ENCODE assay signal across 1 cellular context in the genomic region with DNA sequence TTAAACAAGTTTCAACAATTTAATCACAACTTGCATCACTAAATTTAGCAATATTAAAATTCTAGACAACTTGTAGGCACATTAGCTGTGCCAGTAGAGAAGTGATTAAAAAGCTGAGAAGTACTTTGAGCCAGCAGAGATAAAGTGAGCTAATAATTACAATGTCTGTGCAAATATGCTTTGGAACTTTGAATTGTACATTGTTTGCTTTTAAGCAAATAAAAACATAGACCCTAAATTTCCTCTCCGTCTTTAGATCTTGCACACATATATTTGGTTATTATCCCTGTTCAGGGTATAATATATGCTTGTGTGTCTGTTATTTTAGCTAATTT.
TF ChIP-seq lines count a peak whose summit lies in the region.

No MANE protein-coding gene starts in this region.

TF ChIP-seq in HepG2, 621 proteins besides CTCF, POLR2A, EP300 and RAD21 (continued from another document and continues in another):
- TF ChIP-seq, protein P1, sequence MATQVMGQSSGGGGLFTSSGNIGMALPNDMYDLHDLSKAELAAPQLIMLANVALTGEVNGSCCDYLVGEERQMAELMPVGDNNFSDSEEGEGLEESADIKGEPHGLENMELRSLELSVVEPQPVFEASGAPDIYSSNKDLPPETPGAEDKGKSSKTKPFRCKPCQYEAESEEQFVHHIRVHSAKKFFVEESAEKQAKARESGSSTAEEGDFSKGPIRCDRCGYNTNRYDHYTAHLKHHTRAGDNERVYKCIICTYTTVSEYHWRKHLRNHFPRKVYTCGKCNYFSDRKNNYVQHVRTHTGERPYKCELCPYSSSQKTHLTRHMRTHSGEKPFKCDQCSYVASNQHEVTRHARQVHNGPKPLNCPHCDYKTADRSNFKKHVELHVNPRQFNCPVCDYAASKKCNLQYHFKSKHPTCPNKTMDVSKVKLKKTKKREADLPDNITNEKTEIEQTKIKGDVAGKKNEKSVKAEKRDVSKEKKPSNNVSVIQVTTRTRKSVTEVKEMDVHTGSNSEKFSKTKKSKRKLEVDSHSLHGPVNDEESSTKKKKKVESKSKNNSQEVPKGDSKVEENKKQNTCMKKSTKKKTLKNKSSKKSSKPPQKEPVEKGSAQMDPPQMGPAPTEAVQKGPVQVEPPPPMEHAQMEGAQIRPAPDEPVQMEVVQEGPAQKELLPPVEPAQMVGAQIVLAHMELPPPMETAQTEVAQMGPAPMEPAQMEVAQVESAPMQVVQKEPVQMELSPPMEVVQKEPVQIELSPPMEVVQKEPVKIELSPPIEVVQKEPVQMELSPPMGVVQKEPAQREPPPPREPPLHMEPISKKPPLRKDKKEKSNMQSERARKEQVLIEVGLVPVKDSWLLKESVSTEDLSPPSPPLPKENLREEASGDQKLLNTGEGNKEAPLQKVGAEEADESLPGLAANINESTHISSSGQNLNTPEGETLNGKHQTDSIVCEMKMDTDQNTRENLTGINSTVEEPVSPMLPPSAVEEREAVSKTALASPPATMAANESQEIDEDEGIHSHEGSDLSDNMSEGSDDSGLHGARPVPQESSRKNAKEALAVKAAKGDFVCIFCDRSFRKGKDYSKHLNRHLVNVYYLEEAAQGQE (IDR thresholded peaks at IDR 0.05; ENCODE audit: borderline replicate concordance in 1 of 2, low read depth in 1 of 2, low read length in 2 of 2), result no peak
- TF ChIP-seq NONO (IDR thresholded peaks at IDR 0.05), result no peak
- no peak; the same call in 1 of the 2 replicates for TF ChIP-seq NONO (CRISPR knock-in tag; conservative IDR thresholded peaks at IDR 0.05)
- peak; percentile 18; the same call in 1 of the 2 replicates for TF ChIP-seq NR2F6 (IDR thresholded peaks at IDR 0.05)
- TF ChIP-seq NR2F6 (CRISPR knock-in tag; IDR thresholded peaks at IDR 0.05), result peak; percentile 31; the same call in 1 of the 2 replicates
- TF ChIP-seq ZNF616 (CRISPR knock-in tag; IDR thresholded peaks at IDR 0.05; ENCODE audit: low read depth), result no peak
- no peak for TF ChIP-seq CCAR2 (optimal IDR thresholded peaks at IDR 0.05; ENCODE audit: low read depth, low read length)
- 0 out of 2 replicates have a peak, but pooled peaks have one; percentile 46 for TF ChIP-seq ZNF124 (CRISPR knock-in tag; IDR thresholded peaks at IDR 0.05)
- TF ChIP-seq ZNF354B (CRISPR knock-in tag; IDR thresholded peaks at IDR 0.05), result no peak
- TF ChIP-seq CBX2 (IDR thresholded peaks at IDR 0.05; ENCODE audit: low read depth, low read length), result no peak
- no peak for TF ChIP-seq CBX2 (CRISPR knock-in tag; IDR thresholded peaks at IDR 0.05; ENCODE audit: low read depth)
- TF ChIP-seq BORCS8-MEF2B (CRISPR knock-in tag; IDR thresholded peaks at IDR 0.05), result no peak
- TF ChIP-seq, protein P2, sequence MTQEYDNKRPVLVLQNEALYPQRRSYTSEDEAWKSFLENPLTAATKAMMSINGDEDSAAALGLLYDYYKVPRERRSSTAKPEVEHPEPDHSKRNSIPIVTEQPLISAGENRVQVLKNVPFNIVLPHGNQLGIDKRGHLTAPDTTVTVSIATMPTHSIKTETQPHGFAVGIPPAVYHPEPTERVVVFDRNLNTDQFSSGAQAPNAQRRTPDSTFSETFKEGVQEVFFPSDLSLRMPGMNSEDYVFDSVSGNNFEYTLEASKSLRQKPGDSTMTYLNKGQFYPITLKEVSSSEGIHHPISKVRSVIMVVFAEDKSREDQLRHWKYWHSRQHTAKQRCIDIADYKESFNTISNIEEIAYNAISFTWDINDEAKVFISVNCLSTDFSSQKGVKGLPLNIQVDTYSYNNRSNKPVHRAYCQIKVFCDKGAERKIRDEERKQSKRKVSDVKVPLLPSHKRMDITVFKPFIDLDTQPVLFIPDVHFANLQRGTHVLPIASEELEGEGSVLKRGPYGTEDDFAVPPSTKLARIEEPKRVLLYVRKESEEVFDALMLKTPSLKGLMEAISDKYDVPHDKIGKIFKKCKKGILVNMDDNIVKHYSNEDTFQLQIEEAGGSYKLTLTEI (CRISPR knock-in tag; conservative IDR thresholded peaks at IDR 0.05), result no peak
- TF ChIP-seq KAT8 (CRISPR knock-in tag; IDR thresholded peaks at IDR 0.05), result no peak
- no peak for TF ChIP-seq THAP7 (CRISPR knock-in tag; IDR thresholded peaks at IDR 0.05)
- TF ChIP-seq ZNF274 (CRISPR knock-in tag; IDR thresholded peaks at IDR 0.05), result no peak
- TF ChIP-seq, protein P3, sequence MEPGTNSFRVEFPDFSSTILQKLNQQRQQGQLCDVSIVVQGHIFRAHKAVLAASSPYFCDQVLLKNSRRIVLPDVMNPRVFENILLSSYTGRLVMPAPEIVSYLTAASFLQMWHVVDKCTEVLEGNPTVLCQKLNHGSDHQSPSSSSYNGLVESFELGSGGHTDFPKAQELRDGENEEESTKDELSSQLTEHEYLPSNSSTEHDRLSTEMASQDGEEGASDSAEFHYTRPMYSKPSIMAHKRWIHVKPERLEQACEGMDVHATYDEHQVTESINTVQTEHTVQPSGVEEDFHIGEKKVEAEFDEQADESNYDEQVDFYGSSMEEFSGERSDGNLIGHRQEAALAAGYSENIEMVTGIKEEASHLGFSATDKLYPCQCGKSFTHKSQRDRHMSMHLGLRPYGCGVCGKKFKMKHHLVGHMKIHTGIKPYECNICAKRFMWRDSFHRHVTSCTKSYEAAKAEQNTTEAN (CRISPR knock-in tag; conservative IDR thresholded peaks at IDR 0.05), result no peak; the same call in 1 of the 2 replicates
- no peak for TF ChIP-seq ZNF780A (CRISPR knock-in tag; IDR thresholded peaks at IDR 0.05)
- TF ChIP-seq ZFP1 (CRISPR knock-in tag; IDR thresholded peaks at IDR 0.05), result 0 out of 2 replicates have a peak, but pooled peaks have one; percentile 46
- TF ChIP-seq TCF7 (IDR thresholded peaks at IDR 0.05; ENCODE audit: low read depth), result peak; percentile 65
- no peak for TF ChIP-seq GTF2F1 (IDR thresholded peaks at IDR 0.05; ENCODE audit: low read length)
- no peak for TF ChIP-seq IKZF5 (CRISPR knock-in tag; IDR thresholded peaks at IDR 0.05)
- TF ChIP-seq NCOA5 (CRISPR knock-in tag; IDR thresholded peaks at IDR 0.05), result no peak
- no peak for TF ChIP-seq ZNF629 (CRISPR knock-in tag; conservative IDR thresholded peaks at IDR 0.05)
- no peak for TF ChIP-seq ZFP82 (CRISPR knock-in tag; IDR thresholded peaks at IDR 0.05; ENCODE audit: borderline replicate concordance)
- TF ChIP-seq TGIF2 (CRISPR knock-in tag; IDR thresholded peaks at IDR 0.05), result no peak
- TF ChIP-seq ZNF260 (CRISPR knock-in tag; IDR thresholded peaks at IDR 0.05; ENCODE audit: borderline replicate concordance, low read depth), result no peak
- TF ChIP-seq THAP8 (CRISPR knock-in tag; IDR thresholded peaks at IDR 0.05; ENCODE audit: borderline replicate concordance), result no peak
- no peak for TF ChIP-seq FOSL1 (CRISPR knock-in tag; IDR thresholded peaks at IDR 0.05; ENCODE audit: borderline replicate concordance)
- TF ChIP-seq KDM5A (IDR thresholded peaks at IDR 0.05; ENCODE audit: borderline replicate concordance, low read length), result no peak
- TF ChIP-seq SRY (CRISPR knock-in tag; IDR thresholded peaks at IDR 0.05), result no peak
- no peak for TF ChIP-seq ZNF709 (CRISPR knock-in tag; IDR thresholded peaks at IDR 0.05)
- no peak for TF ChIP-seq ZNF75D (CRISPR knock-in tag; IDR thresholded peaks at IDR 0.05; ENCODE audit: borderline replicate concordance)
- TF ChIP-seq CHD2 (IDR thresholded peaks at IDR 0.05; ENCODE audit: low read depth, low read length), result no peak
- no peak for TF ChIP-seq HDAC6 (IDR thresholded peaks at IDR 0.05; ENCODE audit: low read depth, low read length)
- TF ChIP-seq TSC22D2 (CRISPR knock-in tag; IDR thresholded peaks at IDR 0.05; ENCODE audit: borderline replicate concordance), result no peak
- no peak for TF ChIP-seq ZBTB1 (CRISPR knock-in tag; IDR thresholded peaks at IDR 0.05; ENCODE audit: borderline replicate concordance)
- TF ChIP-seq, protein P4, sequence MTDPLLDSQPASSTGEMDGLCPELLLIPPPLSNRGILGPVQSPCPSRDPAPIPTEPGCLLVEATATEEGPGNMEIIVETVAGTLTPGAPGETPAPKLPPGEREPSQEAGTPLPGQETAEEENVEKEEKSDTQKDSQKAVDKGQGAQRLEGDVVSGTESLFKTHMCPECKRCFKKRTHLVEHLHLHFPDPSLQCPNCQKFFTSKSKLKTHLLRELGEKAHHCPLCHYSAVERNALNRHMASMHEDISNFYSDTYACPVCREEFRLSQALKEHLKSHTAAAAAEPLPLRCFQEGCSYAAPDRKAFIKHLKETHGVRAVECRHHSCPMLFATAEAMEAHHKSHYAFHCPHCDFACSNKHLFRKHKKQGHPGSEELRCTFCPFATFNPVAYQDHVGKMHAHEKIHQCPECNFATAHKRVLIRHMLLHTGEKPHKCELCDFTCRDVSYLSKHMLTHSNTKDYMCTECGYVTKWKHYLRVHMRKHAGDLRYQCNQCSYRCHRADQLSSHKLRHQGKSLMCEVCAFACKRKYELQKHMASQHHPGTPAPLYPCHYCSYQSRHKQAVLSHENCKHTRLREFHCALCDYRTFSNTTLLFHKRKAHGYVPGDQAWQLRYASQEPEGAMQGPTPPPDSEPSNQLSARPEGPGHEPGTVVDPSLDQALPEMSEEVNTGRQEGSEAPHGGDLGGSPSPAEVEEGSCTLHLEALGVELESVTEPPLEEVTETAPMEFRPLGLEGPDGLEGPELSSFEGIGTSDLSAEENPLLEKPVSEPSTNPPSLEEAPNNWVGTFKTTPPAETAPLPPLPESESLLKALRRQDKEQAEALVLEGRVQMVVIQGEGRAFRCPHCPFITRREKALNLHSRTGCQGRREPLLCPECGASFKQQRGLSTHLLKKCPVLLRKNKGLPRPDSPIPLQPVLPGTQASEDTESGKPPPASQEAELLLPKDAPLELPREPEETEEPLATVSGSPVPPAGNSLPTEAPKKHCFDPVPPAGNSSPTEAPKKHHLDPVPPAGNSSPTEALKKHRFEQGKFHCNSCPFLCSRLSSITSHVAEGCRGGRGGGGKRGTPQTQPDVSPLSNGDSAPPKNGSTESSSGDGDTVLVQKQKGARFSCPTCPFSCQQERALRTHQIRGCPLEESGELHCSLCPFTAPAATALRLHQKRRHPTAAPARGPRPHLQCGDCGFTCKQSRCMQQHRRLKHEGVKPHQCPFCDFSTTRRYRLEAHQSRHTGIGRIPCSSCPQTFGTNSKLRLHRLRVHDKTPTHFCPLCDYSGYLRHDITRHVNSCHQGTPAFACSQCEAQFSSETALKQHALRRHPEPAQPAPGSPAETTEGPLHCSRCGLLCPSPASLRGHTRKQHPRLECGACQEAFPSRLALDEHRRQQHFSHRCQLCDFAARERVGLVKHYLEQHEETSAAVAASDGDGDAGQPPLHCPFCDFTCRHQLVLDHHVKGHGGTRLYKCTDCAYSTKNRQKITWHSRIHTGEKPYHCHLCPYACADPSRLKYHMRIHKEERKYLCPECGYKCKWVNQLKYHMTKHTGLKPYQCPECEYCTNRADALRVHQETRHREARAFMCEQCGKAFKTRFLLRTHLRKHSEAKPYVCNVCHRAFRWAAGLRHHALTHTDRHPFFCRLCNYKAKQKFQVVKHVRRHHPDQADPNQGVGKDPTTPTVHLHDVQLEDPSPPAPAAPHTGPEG (CRISPR knock-in tag; IDR thresholded peaks at IDR 0.05), result no peak
- no peak for TF ChIP-seq ZNF674 (CRISPR knock-in tag; IDR thresholded peaks at IDR 0.05; ENCODE audit: low read depth)
- no peak for TF ChIP-seq PCBP2 (optimal IDR thresholded peaks at IDR 0.05; ENCODE audit: low read depth, low read length, poor library complexity, severe bottlenecking)
- no peak for TF ChIP-seq ZNF563 (CRISPR knock-in tag; IDR thresholded peaks at IDR 0.05)
- TF ChIP-seq ZNF441 (CRISPR knock-in tag; IDR thresholded peaks at IDR 0.05; ENCODE audit: borderline replicate concordance), result no peak
- TF ChIP-seq ZMYM3 (CRISPR knock-in tag; IDR thresholded peaks at IDR 0.05), result no peak
- TF ChIP-seq TP53 (CRISPR knock-in tag; conservative IDR thresholded peaks at IDR 0.05), result no peak
- TF ChIP-seq ZSCAN25 (CRISPR knock-in tag; IDR thresholded peaks at IDR 0.05), result no peak
- no peak for TF ChIP-seq PCBP1 (IDR thresholded peaks at IDR 0.05; ENCODE audit: borderline replicate concordance, low read depth, low read length)
- TF ChIP-seq NPAS2 (CRISPR knock-in tag; IDR thresholded peaks at IDR 0.05; ENCODE audit: borderline replicate concordance), result no peak
- TF ChIP-seq MEF2D (CRISPR knock-in tag; IDR thresholded peaks at IDR 0.05), result no peak
- no peak for TF ChIP-seq ZNF564 (CRISPR knock-in tag; IDR thresholded peaks at IDR 0.05)
- TF ChIP-seq RCOR2 (CRISPR knock-in tag; IDR thresholded peaks at IDR 0.05), result no peak
- no peak for TF ChIP-seq MAF1 (CRISPR knock-in tag; IDR thresholded peaks at IDR 0.05; ENCODE audit: borderline replicate concordance)
- no peak for TF ChIP-seq JDP2 (CRISPR knock-in tag; IDR thresholded peaks at IDR 0.05; ENCODE audit: borderline replicate concordance)
- TF ChIP-seq ZNF816 (CRISPR knock-in tag; IDR thresholded peaks at IDR 0.05; ENCODE audit: borderline replicate concordance), result no peak
